ENCODE assay signal across 21 cellular contexts in genomic region chr19:10309423-10309822, GRCh38. TPM values are rescaled to one million over a fixed set of nuclear protein-coding genes. Genes with fewer than 3 reads are reported as not detected.
DNase-seq lines count a peak whose midpoint lies in the region; ATAC-seq, FAIRE-seq and TF ChIP-seq lines count a peak whose summit lies in the region.
"Had no signal": no experiment of that assay in that cellular context is flagged by ENCODE, and none has a peak within 500 bp of the region (broad histone marks: within the 10 kb centered on the region; RNA-seq: fewer than 3 reads in every experiment).

Gene ZGLP1 (minus strand): TSS chr19:10309815.

- TF ChIP-seq RAD21 in K562 (CRISPR knock-in tag; conservative IDR thresholded peaks at IDR 0.05 in 1 of 2, IDR thresholded peaks at IDR 0.05 in 1 of 2): no peak

- H3K9me3 ChIP-seq in K562 (replicated peaks; ENCODE audit: control insufficient read depth, insufficient read depth, low read depth, low read length) (no peaks in the 10 kb centered on the region), endodermal cell (ENCODE audit: control insufficient read depth, low read length) (no peaks in the 10 kb centered on the region)

- intact Hi-C loops in K562 (cut with micrococcal nuclease) (no loop called here), sciatic nerve (cut with DNase I) (no loop called here)

- H3K4me1 Mint-ChIP-seq in mesothelial cell of epicardium (peaks cover 3% of the 10 kb centered on the region), endodermal cell (peaks cover under 1% of the 10 kb centered on the region)

- H3K9me1 ChIP-seq in K562 (ENCODE audit: control insufficient read depth, insufficient read depth, low read length): no peaks in the 10 kb centered on the region

- H3K36me3 ChIP-seq in H7 (replicated peaks; ENCODE audit: control insufficient read depth, insufficient read depth, low read length) (no peaks in the 10 kb centered on the region; the same call in 1 of the 2 replicates), K562 (ENCODE audit: control insufficient read depth, insufficient read depth, low read length) (peaks cover 37% of the 10 kb centered on the region; the same call in 1 of the 3 replicates), endodermal cell (ENCODE audit: control insufficient read depth, insufficient read depth, low read length) (peaks cover 10% of the 10 kb centered on the region)

- H3K27me3 ChIP-seq in H7 (ENCODE audit: control insufficient read depth, insufficient read depth, low read length): no peaks in the 10 kb centered on the region
- H3K27me3 ChIP-seq in K562 (ENCODE audit: control insufficient read depth in 2 of 2, insufficient read depth in 2 of 2, low read length in 2 of 2): no peaks in the 10 kb centered on the region
- no peaks in the 10 kb centered on the region for H3K27me3 ChIP-seq in endodermal cell (ENCODE audit: control insufficient read depth, insufficient read depth, low read length, poor library complexity, severe bottlenecking)

- H3K4me2 ChIP-seq in K562 (ENCODE audit: insufficient read depth, low read length): no peak within 1 kb of the TSS
- H3K4me2 ChIP-seq: KMS-11 had no signal

- no peak for TF ChIP-seq POLR2A in K562 (conservative IDR thresholded peaks at IDR 0.05)

- no peak for FAIRE-seq in K562 (lab: Jason Lieb, UNC)
- FAIRE-seq: GM12878, H54 had no signal

- H4K20me1 ChIP-seq in K562 (replicated peaks; ENCODE audit: control insufficient read depth, insufficient read depth, low read length): no peaks in the 10 kb centered on the region

- 96% methylated on average over 14 of the region's 24 CpGs for WGBS in K562 (ENCODE audit: insufficient coverage, low coverage, missing lambda C conversion rate)
- WGBS in endodermal cell (ENCODE audit: insufficient coverage in 1 of 2, insufficient read length in 1 of 2), 2 experiments: 93% methylated on average over 8 to 23 of the region's 24 CpGs

- DNase-seq in H7 (peak; percentile 47), K562 (ENCODE audit: extremely low read depth in 1 of 4, low spot score in 3 of 4) (no peak), mesothelial cell of epicardium (ENCODE audit: low spot score in 2 of 2, unreplicated experiment in 2 of 2) (no peak), sciatic nerve (ENCODE audit: low spot score) (no peak), NOMO-1 (lab: John Stamatoyannopoulos, UW; ENCODE audit: unreplicated experiment in 2 of 2) (no peak), iPS-NIHi11 (ENCODE audit: low spot score) (no peak), endodermal cell (no peak)
- DNase-seq: C1 segment of cervical spinal cord; CD8-positive, alpha-beta T cell; DND-41; NCI-H1694; NCI-H2081; NCI-H446; NCI-H526; PC-3; SHP77 treated with DMSO at 0.1 percent for 48 hours had no signal

- H3K4me1 ChIP-seq in K562 (replicated peaks in 1 of 2; ENCODE audit: control insufficient read depth in 2 of 2, insufficient read depth in 2 of 2, low read length in 2 of 2): peaks cover 18 to 47% of the 10 kb centered on the region in 2 experiments; a peak in 4 of 5 replicates
- no peaks in the 10 kb centered on the region for H3K4me1 ChIP-seq in endodermal cell (ENCODE audit: control insufficient read depth, insufficient read depth, low read length)

- H3K4me3 ChIP-seq in H7 (ENCODE audit: insufficient read depth, low read depth, low read length) (no peak within 1 kb of the TSS), K562 (no peak within 1 kb of the TSS), endodermal cell (ENCODE audit: low read length) (no peak within 1 kb of the TSS)
- H3K4me3 ChIP-seq: GM12878, SK-N-MC had no signal

- H3K36me3 Mint-ChIP-seq in mesothelial cell of epicardium (peaks cover 5% of the 10 kb centered on the region), endodermal cell (ENCODE audit: low read depth) (peaks cover 18% of the 10 kb centered on the region)

- H3K27ac ChIP-seq in K562 (ENCODE audit: extremely low read depth, low read depth, low read length): no peak within 1 kb of the TSS
- H3K27ac ChIP-seq in endodermal cell (ENCODE audit: low read depth, low read length): no peak within 1 kb of the TSS
- H3K27ac ChIP-seq: HL-60, KMS-11, SK-N-MC had no signal

- ATAC-seq in K562 (no peak), sciatic nerve (peak; percentile 16)
- ATAC-seq: CD8-positive, alpha-beta T cell; GM12878; PC-3 had no signal

- in situ Hi-C loops in K562 (cut with MboI): no loop called here

- H3K27ac Mint-ChIP-seq in mesothelial cell of epicardium (no peak within 1 kb of the TSS), endodermal cell (no peak within 1 kb of the TSS)
- H3K27ac Mint-ChIP-seq: CD8-positive, alpha-beta T cell had no signal

- H2AFZ ChIP-seq in K562 (ENCODE audit: low read depth, low read length): no peak within 1 kb of the TSS

- no TSS peak for BruUV-seq in K562 (replicated peaks; lab: Mats Ljungman, UMichigan)

- peak within 1 kb of the TSS in 1 of 2 experiments; percentile 70; a peak in 2 of 4 replicates for H3K9ac ChIP-seq in K562 (ENCODE audit: insufficient read depth in 1 of 2, low read depth in 2 of 2, low read length in 2 of 2)
- no peak within 1 kb of the TSS for H3K9ac ChIP-seq in endodermal cell (ENCODE audit: extremely low read depth, low read length, poor library complexity, severe bottlenecking)
- H3K9ac ChIP-seq: KMS-11 had no signal

- TF ChIP-seq EP300 in K562 (IDR thresholded peaks at IDR 0.05; ENCODE audit: low read length): no peak

- H3K9me3 Mint-ChIP-seq in mesothelial cell of epicardium: no peaks in the 10 kb centered on the region
- H3K9me3 Mint-ChIP-seq in endodermal cell: no peaks in the 10 kb centered on the region
- H3K9me3 Mint-ChIP-seq: CD8-positive, alpha-beta T cell had no signal

- H3K27me3 Mint-ChIP-seq in mesothelial cell of epicardium (ENCODE audit: low read depth) (no peaks in the 10 kb centered on the region), endodermal cell (ENCODE audit: insufficient read depth) (no peaks in the 10 kb centered on the region)

- H3K79me2 ChIP-seq in K562 (ENCODE audit: control insufficient read depth, insufficient read depth, low read length): peaks cover 7% of the 10 kb centered on the region; the same call in 2 of the 3 replicates

- H3K4me3 Mint-ChIP-seq in mesothelial cell of epicardium (no peak within 1 kb of the TSS), endodermal cell (no peak within 1 kb of the TSS)
- H3K4me3 Mint-ChIP-seq: CD8-positive, alpha-beta T cell had no signal

- CTCF ChIA-PET in K562 (lab: Yijun Ruan, JAX; ENCODE audit: low intra/inter-chr PET ratio): no interaction called here

- POLR2A ChIA-PET in K562 (lab: Yijun Ruan, JAX): interaction anchor here (1.7 kb wide), 1 partner anchor 11 kb away, joined by 4 read pairs; no protein-coding TSS in a partner anchor

- TF ChIP-seq CTCF in K562 (IDR thresholded peaks at IDR 0.05 in 2 of 3, conservative IDR thresholded peaks at IDR 0.05 in 1 of 3; ENCODE audit: insufficient read depth in 2 of 3, low read depth in 1 of 3, low read length in 3 of 3) (no peak), mesothelial cell of epicardium (IDR thresholded peaks at IDR 0.05; ENCODE audit: unreplicated experiment) (no peak), endodermal cell (conservative IDR thresholded peaks at IDR 0.05) (no peak)

TF ChIP-seq in K562, 482 proteins besides CTCF, POLR2A, EP300 and RAD21:
- TF ChIP-seq SRSF1 (IDR thresholded peaks at IDR 0.05; ENCODE audit: low read depth, low read length): no peak
- peak; percentile 33 for TF ChIP-seq POLR2G (IDR thresholded peaks at IDR 0.05; ENCODE audit: low read depth, low read length)

RNA-seq across cellular contexts. Expression of gene ZGLP1, which starts in this region (rescaled TPM):
- 0.17 and 0.85 TPM in 2 replicates for total RNA-seq in H7 (2014; rRNA removed; shearing (Covaris generic))
- total RNA-seq in K562 (2011; cell fraction: chromatin; rRNA removed; ENCODE audit: low replicate concordance): 4.3 and 14.7 TPM in 2 replicates
- total RNA-seq in K562 (2011; cell fraction: nucleolus; rRNA removed): 8.3 and 10.8 TPM in 2 replicates
- 5.3 and 6.4 TPM in 2 replicates for total RNA-seq in K562 (2011; cell fraction: nucleoplasm; rRNA removed)
- total RNA-seq in K562 (2014; rRNA removed) (2.7 and 3.0 TPM in 2 replicates), K562 (2014; rRNA removed; fragmentation: Illumina TruSeq; extraction: Trizol) (0.64 and 0.69 TPM in 2 replicates), K562 (2015; rRNA removed; fragmentation: Illumina TruSeq; extraction: Trizol) (2.7 and 2.9 TPM in 2 replicates), K562 (2021) (3.3 and 5.8 TPM in 2 replicates), mesothelial cell of epicardium (12.8 to 14.9 TPM (median 13.5 TPM) in 3 replicates), sciatic nerve (5.7 TPM), endodermal cell (1 to 10 TPM; 4.5 to 7.8 TPM)
- polyA plus RNA-seq in K562 (2011; rRNA removed) (2.2 and 3.2 TPM in 2 replicates), K562 (2014; fragmentation: Illumina TruSeq; extraction: Trizol) (1.5 and 1.9 TPM in 2 replicates), K562 (2014; fragmentation: Nextera tagmentation; extraction: Ambion mirVana) (under 1 TPM; 0.24 to 0.56 TPM), K562 (2014; rRNA removed) (4.5 and 5.1 TPM in 2 replicates)
- 2.2 and 3.4 TPM in 2 replicates for polyA plus RNA-seq in K562 (2011; cell fraction: cytosol; rRNA removed)
- polyA plus RNA-seq in K562 (2011; cell fraction: nucleus; rRNA removed): 9.0 and 17.2 TPM in 2 replicates
- polyA plus RNA-seq in K562 (2012): 3.3 and 8.0 TPM in 2 replicates
- polyA minus RNA-seq in K562 (2011; rRNA and poly(A)+ RNA removed): 0.18 and 0.39 TPM in 2 replicates
- 1.0 and 2.0 TPM in 2 replicates for polyA minus RNA-seq in K562 (2011; cell fraction: cytosol; rRNA and poly(A)+ RNA removed)
- polyA minus RNA-seq in K562 (2011; cell fraction: nucleus; rRNA and poly(A)+ RNA removed): 1.1 and 1.3 TPM in 2 replicates
- 4.2 TPM for polyA plus RNA-seq in endodermal cell (2013, experiment 1 of 2)
- 2.3 TPM for polyA plus RNA-seq in endodermal cell (2013, experiment 2 of 2)

Comparison
In these comparisons a context has a peak if more than half of its experiments do, and no peak if none do; other contexts are left out.
1. Peak in DNase-seq in H7; RNA of the gene not detected or under 1 TPM.